24 cellular contexts compared by ENCODE assay signal in the genomic region with DNA sequence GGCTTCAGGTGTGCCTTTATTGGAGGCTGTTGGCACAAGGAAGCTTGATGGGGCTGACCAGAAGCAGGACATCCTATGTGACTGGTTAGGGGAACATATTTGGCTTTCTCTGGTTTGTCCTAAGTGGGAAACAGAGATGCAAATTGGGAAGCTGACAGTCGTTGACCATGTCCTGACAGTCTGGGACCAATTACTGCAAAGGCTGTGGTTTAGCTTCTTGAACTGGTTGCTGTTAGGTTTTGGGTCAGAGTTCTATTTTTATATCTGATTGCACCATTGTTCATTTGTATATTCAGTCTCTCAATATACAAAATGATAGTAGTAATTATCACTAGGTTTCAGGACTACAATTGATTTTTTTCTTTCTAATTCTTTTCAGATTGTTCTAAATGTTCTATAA. TPM values are rescaled to one million over a fixed set of nuclear protein-coding genes. Genes with fewer than 3 reads are reported as not detected.
"Had no signal": no experiment of that assay in that cellular context is flagged by ENCODE, and none has a peak within 500 bp of the region (broad histone marks: within the 10 kb centered on the region; RNA-seq: fewer than 3 reads in every experiment).

No MANE protein-coding gene starts in this region.

- H3K9me3 Mint-ChIP-seq: activated CD4-positive, alpha-beta T cell treated with anti-CD3 and anti-CD28 coated beads, Interleukin-2, amount 10 ng/mL, durations not matched to agents 7 days and 5 days had no signal

- H3K4me3 ChIP-seq: body of pancreas, cardiac muscle cell, left lung, lung, tibial nerve had no signal

- H3K4me1 Mint-ChIP-seq: activated CD4-positive, alpha-beta T cell treated with anti-CD3 and anti-CD28 coated beads, Interleukin-2, amount 10 ng/mL, durations not matched to agents 7 days and 5 days; activated naive CD4-positive, alpha-beta T cell treated with anti-CD3 and anti-CD28 coated beads, Interleukin-2, amount 50 U/mL, for 24 hours; naive thymus-derived CD4-positive, alpha-beta T cell; stimulated activated naive CD8-positive, alpha-beta T cell treated with anti-CD3 and anti-CD28 coated beads, Interleukin-15, amount 100 ng/mL, for 72 hours; T-helper 17 cell had no signal

- DNase-seq: activated CD4-positive, alpha-beta T cell treated with anti-CD3 and anti-CD28 coated beads, Interleukin-2, amount 10 ng/mL, durations not matched to agents 7 days and 5 days; activated CD8-positive, alpha-beta T cell treated with anti-CD3 and anti-CD28 coated beads, Interleukin-2, amount 10 ng/mL, durations not matched to agents 7 days and 5 days; activated gamma-delta T cell treated with Interleukin-2 at 50 U/mL for 16 hours; anterior cingulate cortex; body of pancreas; foreskin melanocyte; kidney glomerular epithelial cell; left lung; naive thymus-derived CD4-positive, alpha-beta T cell; retina; stimulated activated naive CD8-positive, alpha-beta T cell treated with anti-CD3 and anti-CD28 coated beads, Interleukin-15, amount 100 ng/mL, for 72 hours; T-helper 17 cell had no signal

- H3K27me3 Mint-ChIP-seq: activated CD4-positive, alpha-beta T cell treated with anti-CD3 and anti-CD28 coated beads, Interleukin-2, amount 10 ng/mL, durations not matched to agents 7 days and 5 days; progenitor cell of endocrine pancreas; stimulated activated naive CD8-positive, alpha-beta T cell treated with anti-CD3 and anti-CD28 coated beads, Interleukin-15, amount 100 ng/mL, for 72 hours had no signal

- H3K4me3 Mint-ChIP-seq: activated CD4-positive, alpha-beta T cell treated with anti-CD3 and anti-CD28 coated beads, Interleukin-2, amount 10 ng/mL, durations not matched to agents 7 days and 5 days; activated CD8-positive, alpha-beta T cell treated with anti-CD3 and anti-CD28 coated beads, Interleukin-2, amount 10 ng/mL, durations not matched to agents 7 days and 5 days; activated naive CD4-positive, alpha-beta T cell treated with anti-CD3 and anti-CD28 coated beads, Interleukin-2, amount 50 U/mL, for 24 hours; naive thymus-derived CD4-positive, alpha-beta T cell; neural crest cell; stimulated activated naive CD8-positive, alpha-beta T cell treated with anti-CD3 and anti-CD28 coated beads, Interleukin-15, amount 100 ng/mL, for 72 hours; T-helper 17 cell had no signal

- ATAC-seq: activated CD8-positive, alpha-beta T cell treated with anti-CD3 and anti-CD28 coated beads, Interleukin-2, amount 10 ng/mL, durations not matched to agents 7 days and 5 days; body of pancreas; left lung; naive thymus-derived CD4-positive, alpha-beta T cell; stimulated activated naive CD8-positive, alpha-beta T cell treated with anti-CD3 and anti-CD28 coated beads, Interleukin-15, amount 100 ng/mL, for 72 hours; T-helper 17 cell had no signal

RNA-seq across cellular contexts. Expression of a gene that starts 36.8 kb away (rescaled TPM):
- total RNA-seq: activated CD4-positive, alpha-beta T cell treated with anti-CD3 and anti-CD28 coated beads, Interleukin-2, amount 10 ng/mL, durations not matched to agents 7 days and 5 days; activated CD8-positive, alpha-beta T cell treated with anti-CD3 and anti-CD28 coated beads, Interleukin-2, amount 10 ng/mL, durations not matched to agents 7 days and 5 days; chondrocyte; epithelial cell of proximal tubule; mesenteric fat pad; mucosa of gallbladder; naive thymus-derived CD4-positive, alpha-beta T cell; neural crest cell; osteoblast; T-helper 17 cell; tibial nerve; urinary bladder had no signal
- polyA plus RNA-seq: cardiac muscle cell; naive thymus-derived CD4-positive, alpha-beta T cell; urinary bladder had no signal
